1 cellular context compared by ENCODE assay signal in genomic region chr11:111540114-111540920, GRCh38.
TF ChIP-seq lines count a peak whose summit lies in the region.

Gene LAYN (plus strand): TSS chr11:111540720. CDS start chr11:111540844, 124 bp downstream.

TF ChIP-seq in IMR-90, 13 proteins besides CTCF, POLR2A, EP300 and RAD21 (continued from another document):
- TF ChIP-seq RCOR1 (IDR thresholded peaks at IDR 0.05; ENCODE audit: insufficient replicate concordance, low read length) (no peak), CHD1 (IDR thresholded peaks at IDR 0.05; ENCODE audit: low read depth, low read length) (no peak; the same call in 1 of the 2 replicates)
